In the genomic region with DNA sequence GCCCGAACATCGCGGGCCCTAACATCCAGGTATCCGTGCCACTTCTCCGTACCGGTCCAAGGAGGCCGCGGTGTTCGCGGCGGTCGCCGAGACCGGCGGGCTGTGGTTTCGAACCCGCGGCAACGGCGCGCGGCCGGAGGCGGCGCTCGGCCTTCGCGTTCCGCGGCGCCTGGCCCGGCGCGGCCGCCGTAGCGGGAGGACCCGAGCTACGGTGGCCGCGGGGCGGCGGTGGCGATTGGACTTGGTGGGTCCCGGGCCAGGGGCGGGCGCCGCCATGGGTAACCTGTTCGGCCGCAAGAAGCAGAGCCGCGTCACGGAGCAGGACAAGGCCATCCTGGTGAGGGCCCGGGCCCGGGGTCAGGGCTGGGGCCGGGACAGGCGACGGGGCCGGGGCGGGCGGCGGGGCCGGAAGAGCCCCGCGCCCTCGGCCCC, we compare ENCODE assay signal across 1 cellular context.
TF ChIP-seq lines count a peak whose summit lies in the region.

A gene (plus strand): TSS at position 197 of the 432 bp plus-strand sequence. CDS start 78 bp downstream, at position 275.

TF ChIP-seq in K562, 482 proteins besides CTCF, POLR2A, EP300 and RAD21 (continued from another document and continues in another):
- TF ChIP-seq, protein P1, sequence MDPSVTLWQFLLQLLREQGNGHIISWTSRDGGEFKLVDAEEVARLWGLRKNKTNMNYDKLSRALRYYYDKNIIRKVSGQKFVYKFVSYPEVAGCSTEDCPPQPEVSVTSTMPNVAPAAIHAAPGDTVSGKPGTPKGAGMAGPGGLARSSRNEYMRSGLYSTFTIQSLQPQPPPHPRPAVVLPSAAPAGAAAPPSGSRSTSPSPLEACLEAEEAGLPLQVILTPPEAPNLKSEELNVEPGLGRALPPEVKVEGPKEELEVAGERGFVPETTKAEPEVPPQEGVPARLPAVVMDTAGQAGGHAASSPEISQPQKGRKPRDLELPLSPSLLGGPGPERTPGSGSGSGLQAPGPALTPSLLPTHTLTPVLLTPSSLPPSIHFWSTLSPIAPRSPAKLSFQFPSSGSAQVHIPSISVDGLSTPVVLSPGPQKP (CRISPR knock-in tag; IDR thresholded peaks at IDR 0.05) = no peak
- TF ChIP-seq, protein P2, sequence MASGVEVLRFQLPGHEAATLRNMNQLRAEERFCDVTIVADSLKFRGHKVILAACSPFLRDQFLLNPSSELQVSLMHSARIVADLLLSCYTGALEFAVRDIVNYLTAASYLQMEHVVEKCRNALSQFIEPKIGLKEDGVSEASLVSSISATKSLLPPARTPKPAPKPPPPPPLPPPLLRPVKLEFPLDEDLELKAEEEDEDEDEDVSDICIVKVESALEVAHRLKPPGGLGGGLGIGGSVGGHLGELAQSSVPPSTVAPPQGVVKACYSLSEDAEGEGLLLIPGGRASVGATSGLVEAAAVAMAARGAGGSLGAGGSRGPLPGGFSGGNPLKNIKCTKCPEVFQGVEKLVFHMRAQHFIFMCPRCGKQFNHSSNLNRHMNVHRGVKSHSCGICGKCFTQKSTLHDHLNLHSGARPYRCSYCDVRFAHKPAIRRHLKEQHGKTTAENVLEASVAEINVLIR (CRISPR knock-in tag; IDR thresholded peaks at IDR 0.05) = no peak
- TF ChIP-seq MXI1 (IDR thresholded peaks at IDR 0.05; ENCODE audit: low read depth, low read length) (no peak), TFAM (CRISPR knock-in tag; conservative IDR thresholded peaks at IDR 0.05) (no peak), SRSF1 (IDR thresholded peaks at IDR 0.05; ENCODE audit: low read depth, low read length) (no peak), EGR1 (conservative IDR thresholded peaks at IDR 0.05) (no peak), ZNF253 (CRISPR knock-in tag; conservative IDR thresholded peaks at IDR 0.05) (no peak), TBL1XR1 (IDR thresholded peaks at IDR 0.05; ENCODE audit: low read length in 2 of 2) (0 out of 4 replicates have a peak, but pooled peaks of 1 of the 2 experiments have one; percentile 32), ZNF431 (CRISPR knock-in tag; IDR thresholded peaks at IDR 0.05) (no peak), SIX5 (IDR thresholded peaks at IDR 0.05; ENCODE audit: borderline replicate concordance in 1 of 2, insufficient read depth in 1 of 2, low read depth in 1 of 2, low read length in 2 of 2) (peak; percentile 20 to 31; a peak in 1 of 4 replicates), BCOR (IDR thresholded peaks at IDR 0.05) (no peak), NR2F6 (CRISPR knock-in tag; IDR thresholded peaks at IDR 0.05) (no peak), NFATC3 (IDR thresholded peaks at IDR 0.05) (no peak), DDX20 (tag; IDR thresholded peaks at IDR 0.05; ENCODE audit: low read depth) (no peak), ZNF133 (CRISPR knock-in tag; IDR thresholded peaks at IDR 0.05) (no peak), RBM17 (IDR thresholded peaks at IDR 0.05; ENCODE audit: borderline replicate concordance, low read depth, low read length) (no peak), PML (IDR thresholded peaks at IDR 0.05; ENCODE audit: low read length) (no peak), CHD2 (IDR thresholded peaks at IDR 0.05; ENCODE audit: low read depth, low read length) (no peak), ZNF354B (CRISPR knock-in tag; IDR thresholded peaks at IDR 0.05) (no peak), HDAC3 (IDR thresholded peaks at IDR 0.05; ENCODE audit: borderline replicate concordance, partially characterized antibody) (no peak), ZNF436 (CRISPR knock-in tag; IDR thresholded peaks at IDR 0.05) (no peak), HNRNPUL1 (IDR thresholded peaks at IDR 0.05; ENCODE audit: low read length) (no peak), L3MBTL2 (IDR thresholded peaks at IDR 0.05) (0 out of 2 replicates have a peak, but pooled peaks have one; percentile 22), ZNF217 (CRISPR knock-in tag; IDR thresholded peaks at IDR 0.05) (no peak), JUN (IDR thresholded peaks at IDR 0.05; ENCODE audit: borderline replicate concordance, low read depth, low read length) (peak; percentile 69; the same call in 1 of the 2 replicates), JUN (CRISPR knock-in tag; IDR thresholded peaks at IDR 0.05; ENCODE audit: borderline replicate concordance) (no peak), GTF2E2 (tag; IDR thresholded peaks at IDR 0.05) (no peak), ZNF175 (CRISPR knock-in tag; IDR thresholded peaks at IDR 0.05; ENCODE audit: low read depth) (no peak), BMI1 (IDR thresholded peaks at IDR 0.05; ENCODE audit: low read length) (no peak), HDAC2 (IDR thresholded peaks at IDR 0.05) (no peak), ATF1 (CRISPR knock-in tag; IDR thresholded peaks at IDR 0.05) (no peak), ATF1 (tag; IDR thresholded peaks at IDR 0.05) (peak; percentile 39; the same call in 1 of the 2 replicates), DMBX1 (CRISPR knock-in tag; IDR thresholded peaks at IDR 0.05; ENCODE audit: borderline replicate concordance) (no peak), PTTG1 (tag; IDR thresholded peaks at IDR 0.05; ENCODE audit: low read depth) (no peak), NR2C2 (CRISPR knock-in tag; IDR thresholded peaks at IDR 0.05) (no peak), NR2C2 (tag; IDR thresholded peaks at IDR 0.05) (peak; percentile 64), TAF1 (IDR thresholded peaks at IDR 0.05; ENCODE audit: control insufficient read depth, extremely low read depth, insufficient read depth, low read length, severe bottlenecking) (peak; percentile 51), SIN3B (IDR thresholded peaks at IDR 0.05; ENCODE audit: low read depth) (peak; percentile 84; the same call in 1 of the 2 replicates), CBX1 (IDR thresholded peaks at IDR 0.05; ENCODE audit: low read depth) (peak; percentile 87; the same call in 1 of the 2 replicates)
- TF ChIP-seq, protein P3, sequence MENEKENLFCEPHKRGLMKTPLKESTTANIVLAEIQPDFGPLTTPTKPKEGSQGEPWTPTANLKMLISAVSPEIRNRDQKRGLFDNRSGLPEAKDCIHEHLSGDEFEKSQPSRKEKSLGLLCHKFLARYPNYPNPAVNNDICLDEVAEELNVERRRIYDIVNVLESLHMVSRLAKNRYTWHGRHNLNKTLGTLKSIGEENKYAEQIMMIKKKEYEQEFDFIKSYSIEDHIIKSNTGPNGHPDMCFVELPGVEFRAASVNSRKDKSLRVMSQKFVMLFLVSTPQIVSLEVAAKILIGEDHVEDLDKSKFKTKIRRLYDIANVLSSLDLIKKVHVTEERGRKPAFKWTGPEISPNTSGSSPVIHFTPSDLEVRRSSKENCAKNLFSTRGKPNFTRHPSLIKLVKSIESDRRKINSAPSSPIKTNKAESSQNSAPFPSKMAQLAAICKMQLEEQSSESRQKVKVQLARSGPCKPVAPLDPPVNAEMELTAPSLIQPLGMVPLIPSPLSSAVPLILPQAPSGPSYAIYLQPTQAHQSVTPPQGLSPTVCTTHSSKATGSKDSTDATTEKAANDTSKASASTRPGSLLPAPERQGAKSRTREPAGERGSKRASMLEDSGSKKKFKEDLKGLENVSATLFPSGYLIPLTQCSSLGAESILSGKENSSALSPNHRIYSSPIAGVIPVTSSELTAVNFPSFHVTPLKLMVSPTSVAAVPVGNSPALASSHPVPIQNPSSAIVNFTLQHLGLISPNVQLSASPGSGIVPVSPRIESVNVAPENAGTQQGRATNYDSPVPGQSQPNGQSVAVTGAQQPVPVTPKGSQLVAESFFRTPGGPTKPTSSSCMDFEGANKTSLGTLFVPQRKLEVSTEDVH (IDR thresholded peaks at IDR 0.05; ENCODE audit: low read depth, partially characterized antibody) = no peak
- TF ChIP-seq, protein P4, sequence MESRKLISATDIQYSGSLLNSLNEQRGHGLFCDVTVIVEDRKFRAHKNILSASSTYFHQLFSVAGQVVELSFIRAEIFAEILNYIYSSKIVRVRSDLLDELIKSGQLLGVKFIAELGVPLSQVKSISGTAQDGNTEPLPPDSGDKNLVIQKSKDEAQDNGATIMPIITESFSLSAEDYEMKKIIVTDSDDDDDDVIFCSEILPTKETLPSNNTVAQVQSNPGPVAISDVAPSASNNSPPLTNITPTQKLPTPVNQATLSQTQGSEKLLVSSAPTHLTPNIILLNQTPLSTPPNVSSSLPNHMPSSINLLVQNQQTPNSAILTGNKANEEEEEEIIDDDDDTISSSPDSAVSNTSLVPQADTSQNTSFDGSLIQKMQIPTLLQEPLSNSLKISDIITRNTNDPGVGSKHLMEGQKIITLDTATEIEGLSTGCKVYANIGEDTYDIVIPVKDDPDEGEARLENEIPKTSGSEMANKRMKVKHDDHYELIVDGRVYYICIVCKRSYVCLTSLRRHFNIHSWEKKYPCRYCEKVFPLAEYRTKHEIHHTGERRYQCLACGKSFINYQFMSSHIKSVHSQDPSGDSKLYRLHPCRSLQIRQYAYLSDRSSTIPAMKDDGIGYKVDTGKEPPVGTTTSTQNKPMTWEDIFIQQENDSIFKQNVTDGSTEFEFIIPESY (CRISPR knock-in tag; IDR thresholded peaks at IDR 0.05) = no peak
- TF ChIP-seq, protein P5, sequence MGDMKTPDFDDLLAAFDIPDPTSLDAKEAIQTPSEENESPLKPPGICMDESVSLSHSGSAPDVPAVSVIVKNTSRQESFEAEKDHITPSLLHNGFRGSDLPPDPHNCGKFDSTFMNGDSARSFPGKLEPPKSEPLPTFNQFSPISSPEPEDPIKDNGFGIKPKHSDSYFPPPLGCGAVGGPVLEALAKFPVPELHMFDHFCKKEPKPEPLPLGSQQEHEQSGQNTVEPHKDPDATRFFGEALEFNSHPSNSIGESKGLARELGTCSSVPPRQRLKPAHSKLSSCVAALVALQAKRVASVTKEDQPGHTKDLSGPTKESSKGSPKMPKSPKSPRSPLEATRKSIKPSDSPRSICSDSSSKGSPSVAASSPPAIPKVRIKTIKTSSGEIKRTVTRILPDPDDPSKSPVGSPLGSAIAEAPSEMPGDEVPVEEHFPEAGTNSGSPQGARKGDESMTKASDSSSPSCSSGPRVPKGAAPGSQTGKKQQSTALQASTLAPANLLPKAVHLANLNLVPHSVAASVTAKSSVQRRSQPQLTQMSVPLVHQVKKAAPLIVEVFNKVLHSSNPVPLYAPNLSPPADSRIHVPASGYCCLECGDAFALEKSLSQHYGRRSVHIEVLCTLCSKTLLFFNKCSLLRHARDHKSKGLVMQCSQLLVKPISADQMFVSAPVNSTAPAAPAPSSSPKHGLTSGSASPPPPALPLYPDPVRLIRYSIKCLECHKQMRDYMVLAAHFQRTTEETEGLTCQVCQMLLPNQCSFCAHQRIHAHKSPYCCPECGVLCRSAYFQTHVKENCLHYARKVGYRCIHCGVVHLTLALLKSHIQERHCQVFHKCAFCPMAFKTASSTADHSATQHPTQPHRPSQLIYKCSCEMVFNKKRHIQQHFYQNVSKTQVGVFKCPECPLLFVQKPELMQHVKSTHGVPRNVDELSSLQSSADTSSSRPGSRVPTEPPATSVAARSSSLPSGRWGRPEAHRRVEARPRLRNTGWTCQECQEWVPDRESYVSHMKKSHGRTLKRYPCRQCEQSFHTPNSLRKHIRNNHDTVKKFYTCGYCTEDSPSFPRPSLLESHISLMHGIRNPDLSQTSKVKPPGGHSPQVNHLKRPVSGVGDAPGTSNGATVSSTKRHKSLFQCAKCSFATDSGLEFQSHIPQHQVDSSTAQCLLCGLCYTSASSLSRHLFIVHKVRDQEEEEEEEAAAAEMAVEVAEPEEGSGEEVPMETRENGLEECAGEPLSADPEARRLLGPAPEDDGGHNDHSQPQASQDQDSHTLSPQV (IDR thresholded peaks at IDR 0.05) = no peak; the same call in 1 of the 2 replicates
- TF ChIP-seq, protein P6, sequence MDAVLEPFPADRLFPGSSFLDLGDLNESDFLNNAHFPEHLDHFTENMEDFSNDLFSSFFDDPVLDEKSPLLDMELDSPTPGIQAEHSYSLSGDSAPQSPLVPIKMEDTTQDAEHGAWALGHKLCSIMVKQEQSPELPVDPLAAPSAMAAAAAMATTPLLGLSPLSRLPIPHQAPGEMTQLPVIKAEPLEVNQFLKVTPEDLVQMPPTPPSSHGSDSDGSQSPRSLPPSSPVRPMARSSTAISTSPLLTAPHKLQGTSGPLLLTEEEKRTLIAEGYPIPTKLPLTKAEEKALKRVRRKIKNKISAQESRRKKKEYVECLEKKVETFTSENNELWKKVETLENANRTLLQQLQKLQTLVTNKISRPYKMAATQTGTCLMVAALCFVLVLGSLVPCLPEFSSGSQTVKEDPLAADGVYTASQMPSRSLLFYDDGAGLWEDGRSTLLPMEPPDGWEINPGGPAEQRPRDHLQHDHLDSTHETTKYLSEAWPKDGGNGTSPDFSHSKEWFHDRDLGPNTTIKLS (IDR thresholded peaks at IDR 0.05; ENCODE audit: borderline replicate concordance, low read depth) = peak; percentile 51; the same call in 1 of the 2 replicates
- TF ChIP-seq, protein P7, sequence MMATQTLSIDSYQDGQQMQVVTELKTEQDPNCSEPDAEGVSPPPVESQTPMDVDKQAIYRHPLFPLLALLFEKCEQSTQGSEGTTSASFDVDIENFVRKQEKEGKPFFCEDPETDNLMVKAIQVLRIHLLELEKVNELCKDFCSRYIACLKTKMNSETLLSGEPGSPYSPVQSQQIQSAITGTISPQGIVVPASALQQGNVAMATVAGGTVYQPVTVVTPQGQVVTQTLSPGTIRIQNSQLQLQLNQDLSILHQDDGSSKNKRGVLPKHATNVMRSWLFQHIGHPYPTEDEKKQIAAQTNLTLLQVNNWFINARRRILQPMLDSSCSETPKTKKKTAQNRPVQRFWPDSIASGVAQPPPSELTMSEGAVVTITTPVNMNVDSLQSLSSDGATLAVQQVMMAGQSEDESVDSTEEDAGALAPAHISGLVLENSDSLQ (IDR thresholded peaks at IDR 0.05) = no peak
- TF ChIP-seq, protein P8, sequence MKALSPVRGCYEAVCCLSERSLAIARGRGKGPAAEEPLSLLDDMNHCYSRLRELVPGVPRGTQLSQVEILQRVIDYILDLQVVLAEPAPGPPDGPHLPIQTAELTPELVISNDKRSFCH (CRISPR knock-in tag; IDR thresholded peaks at IDR 0.05) = no peak
- TF ChIP-seq, protein P8 (tag; IDR thresholded peaks at IDR 0.05) = peak; percentile 75
- TF ChIP-seq, protein P9, sequence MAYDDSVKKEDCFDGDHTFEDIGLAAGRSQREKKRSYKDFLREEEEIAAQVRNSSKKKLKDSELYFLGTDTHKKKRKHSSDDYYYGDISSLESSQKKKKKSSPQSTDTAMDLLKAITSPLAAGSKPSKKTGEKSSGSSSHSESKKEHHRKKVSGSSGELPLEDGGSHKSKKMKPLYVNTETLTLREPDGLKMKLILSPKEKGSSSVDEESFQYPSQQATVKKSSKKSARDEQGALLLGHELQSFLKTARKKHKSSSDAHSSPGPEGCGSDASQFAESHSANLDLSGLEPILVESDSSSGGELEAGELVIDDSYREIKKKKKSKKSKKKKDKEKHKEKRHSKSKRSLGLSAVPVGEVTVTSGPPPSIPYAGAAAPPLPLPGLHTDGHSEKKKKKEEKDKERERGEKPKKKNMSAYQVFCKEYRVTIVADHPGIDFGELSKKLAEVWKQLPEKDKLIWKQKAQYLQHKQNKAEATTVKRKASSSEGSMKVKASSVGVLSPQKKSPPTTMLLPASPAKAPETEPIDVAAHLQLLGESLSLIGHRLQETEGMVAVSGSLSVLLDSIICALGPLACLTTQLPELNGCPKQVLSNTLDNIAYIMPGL (CRISPR knock-in tag; IDR thresholded peaks at IDR 0.05) = peak; percentile 74; the same call in 1 of the 2 replicates
